Comparison of ENCODE assay signal across 16 cellular contexts in genomic region chr5:111779260-111780254, GRCh38. TPM values are rescaled to one million over a fixed set of nuclear protein-coding genes. Genes with fewer than 3 reads are reported as not detected.
DNase-seq lines count a peak whose midpoint lies in the region; TF ChIP-seq lines count a peak whose summit lies in the region.
"Had no signal": no experiment of that assay in that cellular context is flagged by ENCODE, and none has a peak within 500 bp of the region (broad histone marks: within the 10 kb centered on the region; RNA-seq: fewer than 3 reads in every experiment).

No MANE protein-coding gene starts in this region.

- POLR2A ChIA-PET in OCI-LY7 (lab: Charles Lee): no interaction called here
- POLR2A ChIA-PET in CD4-positive, alpha-beta memory T cell (lab: Charles Lee; ENCODE audit: partially characterized antibody): no interaction called here

- H2AFZ ChIP-seq in OCI-LY7 (ENCODE audit: low read length): peak overlapping the region; percentile 53; the same call in 1 of the 2 replicates

- H3K9me2 ChIP-seq in OCI-LY7 (ENCODE audit: insufficient read depth, low read length): no peaks in the 10 kb centered on the region

- TF ChIP-seq EP300 in ovary (IDR thresholded peaks at IDR 0.05): no peak

- no peak for TF ChIP-seq POLR2A in ovary (IDR thresholded peaks at IDR 0.05)

- H3K4me2 ChIP-seq in OCI-LY7 (ENCODE audit: low read length): no peak overlapping the region

- TF ChIP-seq CTCF in BE2C (IDR thresholded peaks at IDR 0.05; ENCODE audit: low read depth, low read length) (no peak), OCI-LY7 (conservative IDR thresholded peaks at IDR 0.05; ENCODE audit: low read length) (no peak), fibroblast of the aortic adventitia (IDR thresholded peaks at IDR 0.05; ENCODE audit: insufficient read depth, low read length) (no peak), ovary (IDR thresholded peaks at IDR 0.05) (no peak)

- H3K4me3 Mint-ChIP-seq in CD4-positive, alpha-beta memory T cell: no peak overlapping the region
- H3K4me3 Mint-ChIP-seq: stimulated activated naive CD8-positive, alpha-beta T cell treated with anti-CD3 and anti-CD28 coated beads, Interleukin-15, amount 100 ng/mL, for 72 hours had no signal

- no peaks in the 10 kb centered on the region for H3K79me2 ChIP-seq in OCI-LY7 (ENCODE audit: insufficient read depth, low read depth, low read length)

- CTCF ChIA-PET in OCI-LY7 (lab: Charles Lee; ENCODE audit: unreplicated experiment): no interaction called here
- CTCF ChIA-PET in CD4-positive, alpha-beta memory T cell (lab: Charles Lee; ENCODE audit: partially characterized antibody): no interaction called here

- intact Hi-C loops in OCI-LY7 (cut with micrococcal nuclease; ENCODE audit: unreplicated experiment): no loop called here
- intact Hi-C loops in CD4-positive, alpha-beta memory T cell (cut with micrococcal nuclease): no loop called here
- intact Hi-C loops in ovary (cut with DNase I): no loop called here

- H4K20me1 ChIP-seq in OCI-LY7 (ENCODE audit: insufficient read depth, low read length): no peaks in the 10 kb centered on the region

- H3K4me1 ChIP-seq in BE2C (peaks cover 17% of the 10 kb centered on the region), OCI-LY7 (ENCODE audit: insufficient read depth, low read length, poor library complexity, severe bottlenecking) (peaks cover 12% of the 10 kb centered on the region), ovary (ENCODE audit: insufficient read depth) (no peaks in the 10 kb centered on the region)
- H3K4me1 ChIP-seq in CD4-positive, alpha-beta memory T cell (ENCODE audit: insufficient read depth, low read length): no peaks in the 10 kb centered on the region

- H3K27ac Mint-ChIP-seq in CD4-positive, alpha-beta memory T cell: no peak overlapping the region
- H3K27ac Mint-ChIP-seq: progenitor cell of endocrine pancreas; stimulated activated naive CD8-positive, alpha-beta T cell treated with anti-CD3 and anti-CD28 coated beads, Interleukin-15, amount 100 ng/mL, for 72 hours had no signal

- H3K9me3 ChIP-seq in BE2C: no peaks in the 10 kb centered on the region
- no peaks in the 10 kb centered on the region for H3K9me3 ChIP-seq in OCI-LY7 (ENCODE audit: low read length)
- no peaks in the 10 kb centered on the region for H3K9me3 ChIP-seq in CD4-positive, alpha-beta memory T cell (ENCODE audit: control insufficient read depth in 1 of 2, low read length in 2 of 2)
- H3K9me3 ChIP-seq in ovary: no peaks in the 10 kb centered on the region

- peaks cover 0 to 3% of the 10 kb centered on the region in 2 donors for H3K27me3 Mint-ChIP-seq in CD4-positive, alpha-beta memory T cell

- H3K36me3 ChIP-seq in BE2C (no peaks in the 10 kb centered on the region), OCI-LY7 (ENCODE audit: insufficient read depth, low read length) (no peaks in the 10 kb centered on the region), ovary (no peaks in the 10 kb centered on the region)
- H3K36me3 ChIP-seq in CD4-positive, alpha-beta memory T cell (ENCODE audit: insufficient read depth, low read length): no peaks in the 10 kb centered on the region
- H3K36me3 ChIP-seq: brain microvascular endothelial cell had no signal

- WGBS in ovary, 3 donors: 37 to 40% (median 38%) methylated on average over 7 of the region's 7 CpGs

- H3K27me3 ChIP-seq in BE2C (no peaks in the 10 kb centered on the region), ovary (no peaks in the 10 kb centered on the region)
- H3K27me3 ChIP-seq in CD4-positive, alpha-beta memory T cell (ENCODE audit: insufficient read depth, low read length): no peaks in the 10 kb centered on the region
- H3K27me3 ChIP-seq: brain microvascular endothelial cell had no signal

- no peaks in the 10 kb centered on the region for H3K4me1 Mint-ChIP-seq in CD4-positive, alpha-beta memory T cell

- no peak overlapping the region for H3K4me3 ChIP-seq in BE2C (ENCODE audit: low read depth, low read length)
- no peak overlapping the region for H3K4me3 ChIP-seq in OCI-LY7 (ENCODE audit: low read depth, low read length, poor library complexity, severe bottlenecking)
- H3K4me3 ChIP-seq in fibroblast of the aortic adventitia (ENCODE audit: low read depth, low read length): no peak overlapping the region
- no peak overlapping the region for H3K4me3 ChIP-seq in CD4-positive, alpha-beta memory T cell (ENCODE audit: low read length in 2 of 2)
- no peak overlapping the region for H3K4me3 ChIP-seq in ovary

- H3K9me3 Mint-ChIP-seq in CD4-positive, alpha-beta memory T cell: no peaks in the 10 kb centered on the region
- H3K9me3 Mint-ChIP-seq: stimulated activated naive CD8-positive, alpha-beta T cell treated with anti-CD3 and anti-CD28 coated beads, Interleukin-15, amount 100 ng/mL, for 72 hours had no signal

- H3K36me3 Mint-ChIP-seq in CD4-positive, alpha-beta memory T cell: no peaks in the 10 kb centered on the region

- DNase-seq in BE2C: peak; percentile 65
- DNase-seq in H4 (ENCODE audit: low spot score): peak; percentile 29
- no peak for DNase-seq in OCI-LY7 (ENCODE audit: low spot score)
- DNase-seq in fibroblast of the aortic adventitia (ENCODE audit: low read depth): peak; percentile 49
- no peak for DNase-seq in amygdala (lab: John Stamatoyannopoulos, UW)
- DNase-seq in CD4-positive, alpha-beta memory T cell: no peak
- no peak for DNase-seq in NCI-H1048 (lab: John Stamatoyannopoulos, UW)
- DNase-seq in ovary: no peak
- DNase-seq: brain microvascular endothelial cell; NCI-H1694; SHP77; stimulated activated CD4-positive, alpha-beta T cell treated with anti-CD3 and anti-CD28 coated beads, Interleukin-4, amount 100 ng/mL, for 24 hours; stimulated activated naive CD8-positive, alpha-beta T cell treated with anti-CD3 and anti-CD28 coated beads, Interleukin-15, amount 100 ng/mL, for 72 hours had no signal

- no peak overlapping the region for H3K27ac ChIP-seq in OCI-LY7 (ENCODE audit: low read depth, low read length, poor library complexity, severe bottlenecking)
- no peak overlapping the region for H3K27ac ChIP-seq in CD4-positive, alpha-beta memory T cell (ENCODE audit: low read depth, low read length)
- no peak overlapping the region for H3K27ac ChIP-seq in ovary
- H3K27ac ChIP-seq: brain microvascular endothelial cell, C4-2B, VCaP had no signal

- BruUV-seq in OCI-LY7 (replicated peaks; lab: Mats Ljungman, UMichigan): no TSS peak

RNA-seq across cellular contexts. Expression of gene NREP, which starts 22.6 kb away (rescaled TPM):
- polyA plus RNA-seq in BE2C (2012; ENCODE audit: insufficient read depth, insufficient read length, low read depth): 77.7 TPM
- 157 and 187 TPM in 2 replicates for total RNA-seq in H4 (2014; rRNA removed; shearing (Covaris generic))
- total RNA-seq in OCI-LY7 (2014; rRNA removed; shearing (Covaris generic)): 85.2 and 100 TPM in 2 replicates
- total RNA-seq in OCI-LY7 (2022): 40.0 and 56.1 TPM in 2 replicates
- 42.0 and 102 TPM in 2 replicates for total RNA-seq in fibroblast of the aortic adventitia (ENCODE audit: low replicate concordance)
- under 1 TPM; 0.36 to 0.41 TPM for total RNA-seq in CD4-positive, alpha-beta memory T cell
- polyA plus RNA-seq in CD4-positive, alpha-beta memory T cell: under 1 TPM; 0.25 to 0.80 TPM
- 10 to 100 TPM; 17.0 to 65.0 (median 30.9) TPM for total RNA-seq in ovary
- polyA plus RNA-seq in ovary: 100 to 1,000 TPM in 1 of 2 donors, 10 to 100 TPM in 1; 44.6 to 129 TPM

Comparison
In these comparisons a context has a peak if more than half of its experiments do, and no peak if none do; other contexts are left out.
1. DNase-seq: peak in BE2C (single experiment), H4 (single experiment) and fibroblast of the aortic adventitia (single experiment); none in OCI-LY7 (single experiment), amygdala (0 of 56), CD4-positive, alpha-beta memory T cell (0 of 5), NCI-H1048 (single experiment) and ovary (0 of 5).
2. RNA of gene NREP, which starts 22.6 kb away (total RNA-seq): 157 to 187 TPM in H4, 42.0 to 102 TPM in fibroblast of the aortic adventitia, 40.0 to 100 TPM in OCI-LY7 and 17.0 to 65.0 TPM in ovary; 0.36 to 0.41 TPM in CD4-positive, alpha-beta memory T cell; every median in the first group is over 10 times any median in the second.